21 cellular contexts compared by ENCODE assay signal in the genomic region with DNA sequence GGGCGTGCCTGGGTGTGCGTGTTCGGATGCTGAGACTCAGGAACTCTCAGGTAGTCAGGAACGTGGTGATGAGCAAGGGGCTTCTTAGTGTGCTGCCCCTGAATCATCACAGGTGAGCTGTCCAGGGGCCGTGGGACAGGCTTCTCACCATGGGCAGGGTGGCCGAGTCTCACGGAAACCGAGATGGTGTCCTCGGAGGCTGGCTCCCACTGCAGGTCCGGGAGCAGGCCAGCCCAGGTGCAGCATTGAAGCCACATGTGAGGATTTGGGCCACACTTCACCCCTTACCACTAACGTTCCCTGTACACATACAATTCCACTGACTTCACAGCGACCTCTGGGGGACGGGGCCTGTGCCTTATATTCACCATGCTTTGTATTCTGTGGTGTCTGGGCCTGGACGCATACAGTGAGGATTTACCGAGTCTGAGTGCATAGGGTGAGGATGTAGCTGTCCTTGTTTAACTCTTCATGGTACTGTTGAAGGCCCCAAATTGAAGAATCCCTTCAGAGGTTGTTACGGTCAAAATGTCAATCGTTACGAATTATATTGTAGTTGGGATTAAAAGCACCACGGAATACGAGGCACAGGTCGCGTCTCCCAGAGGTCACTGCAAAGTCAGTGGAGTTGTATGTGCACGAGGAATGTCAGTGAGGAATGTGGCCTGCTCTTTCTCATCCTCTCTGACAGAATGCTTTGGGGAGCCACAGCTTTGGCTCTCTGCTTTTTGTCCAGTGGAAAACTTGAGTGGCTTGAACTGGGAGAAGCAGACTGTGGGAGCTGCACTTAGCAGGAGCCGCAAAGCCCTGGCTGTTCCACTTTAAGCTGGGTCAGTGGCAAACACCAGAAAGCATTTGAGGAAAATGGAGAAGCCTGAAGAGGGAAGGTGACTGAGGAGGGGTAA.
DNase-seq lines count a peak whose midpoint lies in the region; ATAC-seq and TF ChIP-seq lines count a peak whose summit lies in the region.
"Had no signal": no experiment of that assay in that cellular context is flagged by ENCODE, and none has a peak within 500 bp of the region (broad histone marks: within the 10 kb centered on the region; RNA-seq: fewer than 3 reads in every experiment).

No MANE protein-coding gene starts in this region.

- WGBS in heart right ventricle, 2 donors = 40 to 59% methylated on average over 24 of the region's 24 CpGs
- 87 to 88% methylated on average over 21 to 24 of the region's 24 CpGs for WGBS in mesodermal cell (ENCODE audit: insufficient coverage in 2 of 2), 2 experiments

- DNase-seq in amniotic epithelial cell (ENCODE audit: low read depth) (peak; percentile 90), heart right ventricle (peak; percentile 17 to 70), NCI-H128 (lab: John Stamatoyannopoulos, UW; ENCODE audit: unreplicated experiment) (no peak), T-helper 9 cell (no peak)
- no peak for DNase-seq in activated CD4-positive, alpha-beta T cell treated with anti-CD3 and anti-CD28 coated beads, Interleukin-2, amount 50 U/mL, for 4 hours
- DNase-seq in activated CD4-positive, alpha-beta T cell treated with anti-CD3 and anti-CD28 coated beads for 1 hour = no peak
- DNase-seq: activated gamma-delta T cell; amygdala; dermis blood vessel endothelial cell; DMS79; MV-4-11; naive B cell; NCI-H187; NCI-H2227 treated with DMSO at 0.1 percent for 48 hours; NCI-H774; pancreas; SHP77; stimulated activated naive CD8-positive, alpha-beta T cell treated with anti-CD3 and anti-CD28 coated beads, Interleukin-15, Interleukin-2, amounts not matched to agents 100 U/mL and 50 U/mL, for 24 hours had no signal

- no peaks in the 10 kb centered on the region for H3K27me3 ChIP-seq in heart right ventricle
- H3K27me3 ChIP-seq in stomach smooth muscle (ENCODE audit: control insufficient read depth in 1 of 2, insufficient read depth in 2 of 2, low read length in 2 of 2) = no peaks in the 10 kb centered on the region
- H3K27me3 ChIP-seq: pancreas had no signal

- H3K4me1 ChIP-seq in heart right ventricle = peaks cover 4 to 86% (median 33%) of the 10 kb centered on the region in 9 donors
- H3K4me1 ChIP-seq in mesodermal cell (ENCODE audit: control insufficient read depth, insufficient read depth, low read length, poor library complexity, severe bottlenecking) = peaks cover 14% of the 10 kb centered on the region
- H3K4me1 ChIP-seq in stomach smooth muscle (ENCODE audit: control insufficient read depth, insufficient read depth, low read length) = peaks cover 63% of the 10 kb centered on the region
- H3K4me1 ChIP-seq: pancreas had no signal

- H3K36me3 ChIP-seq in heart right ventricle (peaks cover 0 to 100% (median 22%) of the 10 kb centered on the region in 9 donors), mesodermal cell (ENCODE audit: control insufficient read depth, insufficient read depth, low read length) (peaks cover 81% of the 10 kb centered on the region), stomach smooth muscle (ENCODE audit: control insufficient read depth in 2 of 2, insufficient read depth in 2 of 2, low read length in 2 of 2) (peaks cover 19 to 26% of the 10 kb centered on the region in 2 donors)

- H3K9me3 ChIP-seq in heart right ventricle = no peaks in the 10 kb centered on the region
- no peaks in the 10 kb centered on the region for H3K9me3 ChIP-seq in mesodermal cell (ENCODE audit: control insufficient read depth, low read length)
- no peaks in the 10 kb centered on the region for H3K9me3 ChIP-seq in stomach smooth muscle (ENCODE audit: control insufficient read depth in 2 of 2, low read length in 2 of 2)
- H3K9me3 ChIP-seq: pancreas had no signal

- peak in 3 of 9 donors; percentile 13 to 32 (median 25) for TF ChIP-seq CTCF in heart right ventricle (IDR thresholded peaks at IDR 0.05)

- H3K27ac ChIP-seq in heart right ventricle (peak overlapping the region; percentile 72 to 92 (median 88)), mesodermal cell (ENCODE audit: low read depth, low read length, severe bottlenecking) (peak overlapping the region; percentile 95), stomach smooth muscle (ENCODE audit: low read length) (peak overlapping the region; percentile 87)
- H3K27ac ChIP-seq: epithelial cell of prostate, pancreas had no signal

- intact Hi-C loops in heart right ventricle (cut with DNase I) = loop anchor here in 5 of 10 donors (5.0 to 10.0 kb wide), 3 partner anchors 107 to 154 kb away; a partner anchor contains a TSS

- H3K4me3 ChIP-seq in heart right ventricle (no peak overlapping the region), mesodermal cell (ENCODE audit: extremely low read depth, insufficient read depth, low read length, poor library complexity, severe bottlenecking) (no peak overlapping the region), stomach smooth muscle (ENCODE audit: low read length in 2 of 2) (no peak overlapping the region)
- H3K4me3 ChIP-seq: pancreas had no signal

- peak overlapping the region; percentile 13 to 27 for H3K9ac ChIP-seq in stomach smooth muscle (ENCODE audit: low read length in 2 of 2)

- peak; percentile 63 to 84 (median 82) for ATAC-seq in heart right ventricle
- ATAC-seq: stimulated activated naive CD8-positive, alpha-beta T cell treated with anti-CD3 and anti-CD28 coated beads, Interleukin-15, Interleukin-2, amounts not matched to agents 100 U/mL and 50 U/mL, for 24 hours had no signal

Comparison
In these comparisons a context has a peak if more than half of its experiments do, and no peak if none do; other contexts are left out.
1. DNase-seq: peak in amniotic epithelial cell (single experiment) and heart right ventricle (2 of 2); none in NCI-H128 (single experiment), activated CD4-positive, alpha-beta T cell treated with anti-CD3 and anti-CD28 coated beads, Interleukin-2, amount 50 U/mL, for 4 hours (0 of 2), activated CD4-positive, alpha-beta T cell treated with anti-CD3 and anti-CD28 coated beads for 1 hour (single experiment) and T-helper 9 cell (single experiment).
2. Peak in every context shown above with its lines, with median percentiles within 50 percentile points of each other: H3K27ac ChIP-seq.